ENCODE assay signal across 8 cellular contexts in the genomic region with DNA sequence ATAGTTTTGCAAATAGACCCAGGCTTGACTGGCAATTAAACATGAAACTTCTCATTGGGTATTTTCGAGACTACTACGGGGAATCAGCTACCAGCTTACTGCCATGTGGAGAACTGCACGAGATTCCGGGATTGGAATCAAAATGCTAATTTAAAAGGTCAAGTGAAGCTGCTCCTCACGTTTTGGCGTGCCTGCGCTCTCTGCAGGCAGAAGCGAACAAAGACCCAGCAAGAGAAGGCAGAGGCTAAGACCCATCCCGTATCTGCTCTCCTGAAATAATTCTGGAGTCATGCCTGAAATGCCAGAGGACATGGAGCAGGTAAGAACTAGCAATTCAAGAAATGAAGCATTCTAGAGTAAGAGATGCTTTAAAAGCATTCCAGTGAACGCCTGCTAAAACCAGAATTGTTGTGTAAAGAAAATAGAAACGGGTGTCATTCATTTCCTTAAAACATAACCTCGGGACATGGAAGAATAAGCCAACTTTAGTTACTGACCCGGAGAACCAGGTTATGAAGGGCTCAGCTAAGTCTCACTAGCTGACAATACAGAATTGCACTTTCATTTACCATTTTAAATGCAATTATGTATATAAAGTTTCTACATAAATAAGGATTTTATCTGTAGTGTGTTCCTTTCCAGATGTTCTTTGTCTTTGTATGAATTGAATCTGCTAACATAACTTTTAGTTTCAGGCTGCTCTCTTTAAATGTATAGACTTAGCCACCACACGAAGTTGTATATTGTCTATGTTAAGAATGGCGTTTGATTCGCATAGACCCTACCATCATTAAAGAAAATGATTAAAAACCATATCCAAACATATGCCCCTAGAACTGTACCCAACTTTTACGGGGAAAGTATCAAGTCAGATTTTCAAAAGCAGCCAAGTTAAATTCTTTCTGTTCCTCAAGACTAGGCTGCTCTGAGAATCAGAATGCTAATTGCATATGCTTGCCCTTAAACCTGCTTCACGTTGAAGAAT. TPM values are rescaled to one million over a fixed set of nuclear protein-coding genes. Genes with fewer than 3 reads are reported as not detected.
DNase-seq lines count a peak whose midpoint lies in the region; ATAC-seq, FAIRE-seq and TF ChIP-seq lines count a peak whose summit lies in the region.

No MANE protein-coding gene starts in this region.

- no peaks in the 10 kb centered on the region for H3K4me1 ChIP-seq in SJCRH30
- peaks cover 4 to 5% of the 10 kb centered on the region in 2 experiments; a peak in 3 of 5 replicates for H3K4me1 ChIP-seq in K562 (replicated peaks in 1 of 2; ENCODE audit: control insufficient read depth in 2 of 2, insufficient read depth in 2 of 2, low read length in 2 of 2)

- H3K4me3 ChIP-seq in SJCRH30 (peak overlapping the region; percentile 92), K562 (peak overlapping the region; percentile 65)

- H3K4me2 ChIP-seq in K562 (ENCODE audit: insufficient read depth, low read length): peak overlapping the region; percentile 88

- in situ Hi-C loops in K562 (cut with MboI): loop anchor here (25.0 kb wide), 1 partner anchor 859 kb away; no protein-coding TSS in a partner anchor

- H3K9me3 ChIP-seq in SJCRH30 (replicated peaks): no peaks in the 10 kb centered on the region
- H3K9me3 ChIP-seq in K562 (replicated peaks; ENCODE audit: control insufficient read depth, insufficient read depth, low read depth, low read length): no peaks in the 10 kb centered on the region

- under 1% methylated on average over 18 of the region's 18 CpGs for WGBS in K562 (ENCODE audit: insufficient coverage, low coverage, missing lambda C conversion rate)

- TF ChIP-seq EP300 in K562 (IDR thresholded peaks at IDR 0.05; ENCODE audit: low read length): no peak

- H3K9me1 ChIP-seq in K562 (ENCODE audit: control insufficient read depth, insufficient read depth, low read length): no peaks in the 10 kb centered on the region

- ATAC-seq in HG03432 (IDR thresholded peaks at IDR 0.05; ENCODE audit: unreplicated experiment) (peak; percentile 9), K562 (peak; percentile 61), HG02642 (IDR thresholded peaks at IDR 0.05; ENCODE audit: poor library complexity, unreplicated experiment) (no peak)

- CTCF ChIA-PET in K562 (lab: Yijun Ruan, JAX; ENCODE audit: low intra/inter-chr PET ratio): no interaction called here

- H3K36me3 ChIP-seq in SJCRH30: no peaks in the 10 kb centered on the region
- H3K36me3 ChIP-seq in K562 (ENCODE audit: control insufficient read depth, insufficient read depth, low read length): no peaks in the 10 kb centered on the region

- POLR2A ChIA-PET in K562 (lab: Yijun Ruan, JAX): interaction anchor here (0.5 to 4.7 kb wide), 8 partner anchors 8 to 66 kb away, joined by 3 to 44 read pairs (median 4); a partner anchor contains a TSS

- peak; percentile 45 to 63 (median 57); a peak in 5 of 6 replicates for TF ChIP-seq CTCF in K562 (IDR thresholded peaks at IDR 0.05 in 2 of 3, conservative IDR thresholded peaks at IDR 0.05 in 1 of 3; ENCODE audit: insufficient read depth in 2 of 3, low read depth in 1 of 3, low read length in 3 of 3)

- TF ChIP-seq RAD21 in K562 (CRISPR knock-in tag; conservative IDR thresholded peaks at IDR 0.05 in 1 of 2, IDR thresholded peaks at IDR 0.05 in 1 of 2): peak; percentile 32 to 63

- H3K9ac ChIP-seq in K562 (ENCODE audit: insufficient read depth in 1 of 2, low read depth in 2 of 2, low read length in 2 of 2): peak overlapping the region; percentile 23 to 85; a peak in 3 of 4 replicates

- H3K27me3 ChIP-seq in SJCRH30: no peaks in the 10 kb centered on the region
- H3K27me3 ChIP-seq in K562 (ENCODE audit: control insufficient read depth in 2 of 2, insufficient read depth in 2 of 2, low read length in 2 of 2): no peaks in the 10 kb centered on the region

- H3K27ac ChIP-seq in SJCRH30 (peak overlapping the region; percentile 85), K562 (ENCODE audit: extremely low read depth, low read depth, low read length) (peak overlapping the region; percentile 87)

- peak; percentile 65 for TF ChIP-seq POLR2A in K562 (conservative IDR thresholded peaks at IDR 0.05)

- 0 out of 2 replicates have a peak, but pooled peaks cover 3% of the 10 kb centered on the region for H4K20me1 ChIP-seq in K562 (replicated peaks; ENCODE audit: control insufficient read depth, insufficient read depth, low read length)

- TSS peak; percentile 10 for BruUV-seq in K562 (replicated peaks; lab: Mats Ljungman, UMichigan)

- intact Hi-C loops in K562 (cut with micrococcal nuclease): loop anchor here (1.0 kb wide), 1 partner anchor 66 kb away; a partner anchor contains a TSS

- peaks cover 47% of the 10 kb centered on the region for H3K79me2 ChIP-seq in K562 (ENCODE audit: control insufficient read depth, insufficient read depth, low read length)

- DNase-seq in EH (ENCODE audit: low read depth): peak; percentile 85
- peak; percentile 70 to 81 for DNase-seq in SJCRH30
- DNase-seq in K562 (ENCODE audit: extremely low read depth in 1 of 4, low spot score in 3 of 4): peak; percentile 27 to 89 (median 52)
- peak; percentile 46 to 54 for DNase-seq in hippocampal formation (lab: John Stamatoyannopoulos, UW)
- peak; percentile 60 for DNase-seq in putamen (ENCODE audit: low spot score)
- DNase-seq in NCI-H748 (lab: John Stamatoyannopoulos, UW; ENCODE audit: unreplicated experiment): no peak

- peak; percentile 96 for FAIRE-seq in K562 (lab: Jason Lieb, UNC)

- peak overlapping the region; percentile 91 for H2AFZ ChIP-seq in K562 (ENCODE audit: low read depth, low read length)

RNA-seq across cellular contexts. Expression of a gene that starts 2.0 kb away (rescaled TPM):
- 40.6 and 42.2 TPM in 2 replicates for total RNA-seq in SJCRH30 (2014; rRNA removed; shearing (Covaris generic))
- total RNA-seq in K562 (2011; cell fraction: chromatin; rRNA removed; ENCODE audit: low replicate concordance): 14.7 and 30.8 TPM in 2 replicates
- total RNA-seq in K562 (2011; cell fraction: nucleolus; rRNA removed): 7.8 and 10.1 TPM in 2 replicates
- total RNA-seq in K562 (2011; cell fraction: nucleoplasm; rRNA removed): 20.1 and 30.2 TPM in 2 replicates
- total RNA-seq in K562 (2014; rRNA removed): 32.0 and 37.8 TPM in 2 replicates
- total RNA-seq in K562 (2014; rRNA removed; fragmentation: Illumina TruSeq; extraction: Trizol): 51.0 and 59.0 TPM in 2 replicates
- 34.3 and 39.7 TPM in 2 replicates for total RNA-seq in K562 (2015; rRNA removed; fragmentation: Illumina TruSeq; extraction: Trizol)
- total RNA-seq in K562 (2021): 43.0 and 43.6 TPM in 2 replicates
- 40.3 and 40.8 TPM in 2 replicates for polyA plus RNA-seq in K562 (2011; rRNA removed)
- 11.1 and 19.7 TPM in 2 replicates for polyA plus RNA-seq in K562 (2011; cell fraction: cytosol; rRNA removed)
- polyA plus RNA-seq in K562 (2011; cell fraction: nucleus; rRNA removed): 10.6 and 15.7 TPM in 2 replicates
- polyA plus RNA-seq in K562 (2012): 34.4 and 49.6 TPM in 2 replicates
- 50.5 and 51.9 TPM in 2 replicates for polyA plus RNA-seq in K562 (2014; fragmentation: Illumina TruSeq; extraction: Trizol)
- polyA plus RNA-seq in K562 (2014; fragmentation: Nextera tagmentation; extraction: Ambion mirVana): 10 to 100 TPM; 47.1 to 57.7 TPM
- 39.0 and 39.2 TPM in 2 replicates for polyA plus RNA-seq in K562 (2014; rRNA removed)
- polyA minus RNA-seq in K562 (2011; rRNA and poly(A)+ RNA removed): 29.5 and 36.6 TPM in 2 replicates
- polyA minus RNA-seq in K562 (2011; cell fraction: cytosol; rRNA and poly(A)+ RNA removed): 13.2 and 14.2 TPM in 2 replicates
- polyA minus RNA-seq in K562 (2011; cell fraction: nucleus; rRNA and poly(A)+ RNA removed): 7.1 and 12.0 TPM in 2 replicates

RNA-seq across cellular contexts. Expression of a gene that starts 43.0 kb away (rescaled TPM):
- 74.1 and 92.5 TPM in 2 replicates for total RNA-seq in SJCRH30 (2014; rRNA removed; shearing (Covaris generic))
- total RNA-seq in K562 (2011; cell fraction: chromatin; rRNA removed; ENCODE audit: low replicate concordance): 19.9 and 66.6 TPM in 2 replicates
- 9.0 and 11.3 TPM in 2 replicates for total RNA-seq in K562 (2011; cell fraction: nucleolus; rRNA removed)
- 24.3 and 29.8 TPM in 2 replicates for total RNA-seq in K562 (2011; cell fraction: nucleoplasm; rRNA removed)
- 69.9 and 90.8 TPM in 2 replicates for total RNA-seq in K562 (2014; rRNA removed)
- 133 and 155 TPM in 2 replicates for total RNA-seq in K562 (2014; rRNA removed; fragmentation: Illumina TruSeq; extraction: Trizol)
- total RNA-seq in K562 (2015; rRNA removed; fragmentation: Illumina TruSeq; extraction: Trizol): 102 and 107 TPM in 2 replicates
- total RNA-seq in K562 (2021): 73.8 and 74.9 TPM in 2 replicates
- 54.0 and 90.8 TPM in 2 replicates for polyA plus RNA-seq in K562 (2011; rRNA removed)
- polyA plus RNA-seq in K562 (2011; cell fraction: cytosol; rRNA removed): 8.2 and 22.0 TPM in 2 replicates
- polyA plus RNA-seq in K562 (2011; cell fraction: nucleus; rRNA removed): 13.8 and 18.3 TPM in 2 replicates
- polyA plus RNA-seq in K562 (2012): 63.8 and 71.3 TPM in 2 replicates
- 90.0 and 123 TPM in 2 replicates for polyA plus RNA-seq in K562 (2014; fragmentation: Illumina TruSeq; extraction: Trizol)
- polyA plus RNA-seq in K562 (2014; fragmentation: Nextera tagmentation; extraction: Ambion mirVana): 10 to 100 TPM; 81.7 to 86.0 TPM
- polyA plus RNA-seq in K562 (2014; rRNA removed): 71.5 and 81.0 TPM in 2 replicates
- polyA minus RNA-seq in K562 (2011; rRNA and poly(A)+ RNA removed): 83.0 and 83.6 TPM in 2 replicates
- 30.4 and 37.2 TPM in 2 replicates for polyA minus RNA-seq in K562 (2011; cell fraction: cytosol; rRNA and poly(A)+ RNA removed)
- 14.5 and 29.0 TPM in 2 replicates for polyA minus RNA-seq in K562 (2011; cell fraction: nucleus; rRNA and poly(A)+ RNA removed)

RNA-seq across cellular contexts. Expression of a gene that starts 43.5 kb away (rescaled TPM):
- total RNA-seq in SJCRH30 (2014; rRNA removed; shearing (Covaris generic)): 19.1 and 20.1 TPM in 2 replicates
- 18.1 and 50.6 TPM in 2 replicates for total RNA-seq in K562 (2011; cell fraction: chromatin; rRNA removed; ENCODE audit: low replicate concordance)
- 20.3 and 22.2 TPM in 2 replicates for total RNA-seq in K562 (2011; cell fraction: nucleolus; rRNA removed)
- 44.2 and 69.5 TPM in 2 replicates for total RNA-seq in K562 (2011; cell fraction: nucleoplasm; rRNA removed)
- total RNA-seq in K562 (2014; rRNA removed) (25.9 and 43.5 TPM in 2 replicates), K562 (2014; rRNA removed; fragmentation: Illumina TruSeq; extraction: Trizol) (35.5 and 37.3 TPM in 2 replicates), K562 (2015; rRNA removed; fragmentation: Illumina TruSeq; extraction: Trizol) (52.0 and 52.3 TPM in 2 replicates), K562 (2021) (64.9 and 76.9 TPM in 2 replicates)
- polyA plus RNA-seq in K562 (2011; rRNA removed) (44.1 and 51.8 TPM in 2 replicates), K562 (2014; fragmentation: Illumina TruSeq; extraction: Trizol) (32.5 and 50.4 TPM in 2 replicates), K562 (2014; fragmentation: Nextera tagmentation; extraction: Ambion mirVana) (10 to 100 TPM; 14.6 to 22.5 TPM), K562 (2014; rRNA removed) (29.1 and 38.4 TPM in 2 replicates)
- 5.7 and 14.6 TPM in 2 replicates for polyA plus RNA-seq in K562 (2011; cell fraction: cytosol; rRNA removed)
- 17.8 and 23.6 TPM in 2 replicates for polyA plus RNA-seq in K562 (2011; cell fraction: nucleus; rRNA removed)
- polyA plus RNA-seq in K562 (2012): 34.9 and 46.6 TPM in 2 replicates
- 22.7 and 29.5 TPM in 2 replicates for polyA minus RNA-seq in K562 (2011; rRNA and poly(A)+ RNA removed)
- polyA minus RNA-seq in K562 (2011; cell fraction: cytosol; rRNA and poly(A)+ RNA removed): 8.8 and 13.9 TPM in 2 replicates
- 19.5 and 47.7 TPM in 2 replicates for polyA minus RNA-seq in K562 (2011; cell fraction: nucleus; rRNA and poly(A)+ RNA removed)
